ENCODE assay signal across 11 cellular contexts in the genomic region with DNA sequence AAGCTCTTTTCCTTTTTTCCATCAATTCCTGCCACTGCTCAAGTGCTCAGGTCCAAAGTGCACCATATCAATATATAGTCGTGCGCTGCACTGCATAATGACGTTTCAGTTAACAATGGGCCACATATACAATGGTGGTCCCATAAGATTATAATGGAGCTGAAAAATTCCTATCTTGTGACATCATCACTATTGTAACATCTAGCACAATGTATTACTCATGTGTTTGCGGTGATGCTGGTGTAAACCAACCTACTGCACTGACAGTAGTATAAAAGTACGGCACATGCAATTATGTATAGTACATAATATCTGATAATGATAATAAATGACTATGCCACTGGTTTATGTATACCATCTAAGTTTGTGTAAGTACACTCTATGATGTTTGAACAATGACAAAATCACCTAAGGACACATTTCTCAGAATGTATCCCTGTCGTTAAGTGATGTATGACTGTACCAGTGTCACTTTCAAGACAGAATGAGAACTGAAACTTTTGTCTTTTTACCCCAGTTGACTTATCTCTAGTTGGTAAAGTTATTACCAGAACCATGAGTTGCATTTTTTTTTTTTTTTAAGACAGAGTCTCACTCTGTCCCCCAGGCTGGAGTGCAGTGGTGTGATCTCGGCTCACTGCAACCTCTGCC. TPM values are rescaled to one million over a fixed set of nuclear protein-coding genes. Genes with fewer than 3 reads are reported as not detected.
DNase-seq lines count a peak whose midpoint lies in the region; ATAC-seq, FAIRE-seq and TF ChIP-seq lines count a peak whose summit lies in the region.
"Had no signal": no experiment of that assay in that cellular context is flagged by ENCODE, and none has a peak within 500 bp of the region (broad histone marks: within the 10 kb centered on the region; RNA-seq: fewer than 3 reads in every experiment).

No MANE protein-coding gene starts in this region.

- CTCF ChIA-PET in activated CD4-positive, alpha-beta memory T cell treated with anti-CD3 and anti-CD28 coated beads, Interleukin-2, amount 10 ng/mL, durations not matched to agents 7 days and 5 days (lab: Charles Lee): no interaction called here

- DNase-seq in choroid plexus epithelial cell (ENCODE audit: low read depth): peak; percentile 21
- DNase-seq in NCI-H146 treated with DMSO at 0.1 percent for 48 hours (lab: John Stamatoyannopoulos, UW; ENCODE audit: unreplicated experiment): no peak
- no peak for DNase-seq in NAMALWA (ENCODE audit: low spot score)
- DNase-seq in activated CD4-positive, alpha-beta memory T cell treated with anti-CD3 and anti-CD28 coated beads, Interleukin-2, amount 10 ng/mL, durations not matched to agents 7 days and 5 days: no peak
- no peak for DNase-seq in frontal cortex (ENCODE audit: low spot score in 2 of 2)
- DNase-seq: dorsolateral prefrontal cortex, lower lobe of right lung had no signal

- H3K4me3 ChIP-seq in choroid plexus epithelial cell (ENCODE audit: low read depth, low read length): no peak overlapping the region
- H3K4me3 ChIP-seq: dorsolateral prefrontal cortex, lower lobe of right lung, vagina had no signal

- peaks cover 11% of the 10 kb centered on the region for H3K4me1 Mint-ChIP-seq in activated CD4-positive, alpha-beta memory T cell treated with anti-CD3 and anti-CD28 coated beads, Interleukin-2, amount 10 ng/mL, durations not matched to agents 7 days and 5 days

- no peak for FAIRE-seq in frontal cortex (lab: Jason Lieb, UNC)

- no peaks in the 10 kb centered on the region for H3K36me3 Mint-ChIP-seq in activated CD4-positive, alpha-beta memory T cell treated with anti-CD3 and anti-CD28 coated beads, Interleukin-2, amount 10 ng/mL, durations not matched to agents 7 days and 5 days (ENCODE audit: low read depth)

- no peak for TF ChIP-seq CTCF in choroid plexus epithelial cell (conservative IDR thresholded peaks at IDR 0.05; ENCODE audit: low read depth, low read length)

- peaks cover 4% of the 10 kb centered on the region for H3K27me3 Mint-ChIP-seq in activated CD4-positive, alpha-beta memory T cell treated with anti-CD3 and anti-CD28 coated beads, Interleukin-2, amount 10 ng/mL, durations not matched to agents 7 days and 5 days

- H3K9me3 Mint-ChIP-seq in activated CD4-positive, alpha-beta memory T cell treated with anti-CD3 and anti-CD28 coated beads, Interleukin-2, amount 10 ng/mL, durations not matched to agents 7 days and 5 days: no peaks in the 10 kb centered on the region

- H3K27ac Mint-ChIP-seq in activated CD4-positive, alpha-beta memory T cell treated with anti-CD3 and anti-CD28 coated beads, Interleukin-2, amount 10 ng/mL, durations not matched to agents 7 days and 5 days: no peak overlapping the region

- peak; percentile 86 for ATAC-seq in GM18517 (IDR thresholded peaks at IDR 0.05; ENCODE audit: unreplicated experiment)
- peak; percentile 90 for ATAC-seq in GM21423 (IDR thresholded peaks at IDR 0.05; ENCODE audit: unreplicated experiment)
- peak; percentile 88 for ATAC-seq in HG03280 (IDR thresholded peaks at IDR 0.05; ENCODE audit: unreplicated experiment)
- ATAC-seq: lower lobe of right lung had no signal

- H3K4me3 Mint-ChIP-seq in activated CD4-positive, alpha-beta memory T cell treated with anti-CD3 and anti-CD28 coated beads, Interleukin-2, amount 10 ng/mL, durations not matched to agents 7 days and 5 days: no peak overlapping the region

- POLR2A ChIA-PET in activated CD4-positive, alpha-beta memory T cell treated with anti-CD3 and anti-CD28 coated beads, Interleukin-2, amount 10 ng/mL, durations not matched to agents 7 days and 5 days (lab: Charles Lee): no interaction called here

RNA-seq across cellular contexts. Expression of gene INSM2, which starts 53.7 kb away (rescaled TPM):
- total RNA-seq in activated CD4-positive, alpha-beta memory T cell treated with anti-CD3 and anti-CD28 coated beads, Interleukin-2, amount 10 ng/mL, durations not matched to agents 7 days and 5 days: not detected
- not detected for total RNA-seq in frontal cortex
- total RNA-seq: lower lobe of right lung had no signal
